Comparison of ENCODE assay signal across 8 cellular contexts in genomic region chr16:10619271-10619849, GRCh38.
DNase-seq lines count a peak whose midpoint lies in the region; ATAC-seq and TF ChIP-seq lines count a peak whose summit lies in the region.

No MANE protein-coding gene starts in this region.

- no peak overlapping the region for H3K4me2 ChIP-seq in MM.1S (ENCODE audit: low read depth, low read length)

- DNase-seq in ACHN = peak; percentile 75
- DNase-seq in MM.1S = no peak
- DNase-seq in activated gamma-delta T cell (lab: John Stamatoyannopoulos, UW) = no peak

- H3K36me3 ChIP-seq in HUES48 (ENCODE audit: control insufficient read depth, insufficient read depth, low read length) = no peaks in the 10 kb centered on the region
- no peaks in the 10 kb centered on the region for H3K36me3 ChIP-seq in duodenal mucosa (ENCODE audit: control insufficient read depth in 1 of 2, insufficient read depth in 2 of 2, low read length in 2 of 2)
- H3K36me3 ChIP-seq in MM.1S (replicated peaks; ENCODE audit: insufficient read depth, low read length) = no peaks in the 10 kb centered on the region

- H3K27ac ChIP-seq in HUES48 (ENCODE audit: low read depth, low read length) (no peak overlapping the region), duodenal mucosa (ENCODE audit: low read depth, low read length) (no peak overlapping the region), MM.1S (ENCODE audit: low read length) (no peak overlapping the region)

- H3K9ac ChIP-seq in HUES48 (ENCODE audit: low read depth, low read length) = no peak overlapping the region
- peak overlapping the region; percentile 14 to 51 for H3K9ac ChIP-seq in duodenal mucosa (ENCODE audit: low read depth in 1 of 2, low read length in 2 of 2)
- H3K9ac ChIP-seq in MM.1S (ENCODE audit: low read length) = no peak overlapping the region

- ATAC-seq in GM21423 (IDR thresholded peaks at IDR 0.05; ENCODE audit: unreplicated experiment) (no peak), HG03097 (IDR thresholded peaks at IDR 0.05; ENCODE audit: low FRiP score, unreplicated experiment) (no peak)

- H3K4me1 ChIP-seq in HUES48 (ENCODE audit: control insufficient read depth, insufficient read depth, low read length) = peaks cover 35% of the 10 kb centered on the region
- H3K4me1 ChIP-seq in duodenal mucosa (ENCODE audit: control insufficient read depth in 1 of 2, insufficient read depth in 2 of 2, low read length in 2 of 2) = peaks cover 30 to 43% of the 10 kb centered on the region in 2 donors
- no peaks in the 10 kb centered on the region for H3K4me1 ChIP-seq in MM.1S (ENCODE audit: low read length)

- H3K4me3 ChIP-seq in HUES48 (ENCODE audit: low read depth, low read length) = peak overlapping the region; percentile 55
- peak overlapping the region; percentile 54 to 58 for H3K4me3 ChIP-seq in duodenal mucosa (ENCODE audit: low read depth in 1 of 2, low read length in 2 of 2)
- H3K4me3 ChIP-seq in MM.1S (ENCODE audit: low read length) = no peak overlapping the region

- no peaks in the 10 kb centered on the region for H3K9me3 Mint-ChIP-seq in nephron

- H3K79me2 ChIP-seq in MM.1S (ENCODE audit: low read length) = no peaks in the 10 kb centered on the region

- H3K9me2 ChIP-seq in MM.1S (replicated peaks; ENCODE audit: insufficient read depth, low read length) = no peaks in the 10 kb centered on the region

- H4K20me1 ChIP-seq in MM.1S (ENCODE audit: insufficient read depth, low read length) = no peaks in the 10 kb centered on the region

- peaks cover 7% of the 10 kb centered on the region for H3K27me3 ChIP-seq in HUES48 (ENCODE audit: control insufficient read depth, insufficient read depth, low read length)
- H3K27me3 ChIP-seq in duodenal mucosa (ENCODE audit: control insufficient read depth in 1 of 2, insufficient read depth in 2 of 2, low read length in 2 of 2) = no peaks in the 10 kb centered on the region
- no peaks in the 10 kb centered on the region for H3K27me3 ChIP-seq in MM.1S (replicated peaks; ENCODE audit: insufficient read depth, low read length)

- no peaks in the 10 kb centered on the region for H3F3A ChIP-seq in MM.1S (ENCODE audit: insufficient read depth, low read length)

- H3K4me3 Mint-ChIP-seq in nephron = peak overlapping the region in 2 of 3 experiments; percentile 29 to 33

- no peaks in the 10 kb centered on the region for H3K9me3 ChIP-seq in HUES48 (ENCODE audit: control insufficient read depth, insufficient read depth, low read length)
- no peaks in the 10 kb centered on the region for H3K9me3 ChIP-seq in duodenal mucosa (ENCODE audit: control insufficient read depth in 1 of 2, low read length in 2 of 2)
- no peaks in the 10 kb centered on the region for H3K9me3 ChIP-seq in MM.1S (replicated peaks; ENCODE audit: insufficient read depth, low read length)

- in situ Hi-C loops in ACHN (cut with HindIII; ENCODE audit: low pct_ligation_motif_present, low pct_unique_long_range_greater_than_20kb, low sequenced_read_pairs) = no loop called here

- TF ChIP-seq CTCF in nephron (IDR thresholded peaks at IDR 0.05; ENCODE audit: unreplicated experiment in 3 of 3) (no peak), MM.1S (IDR thresholded peaks at IDR 0.05; ENCODE audit: low read length) (no peak)

- H3K4me1 Mint-ChIP-seq in nephron = peaks cover 30% of the 10 kb centered on the region

- peak overlapping the region in 1 of 3 experiments; percentile 13 for H3K27ac Mint-ChIP-seq in nephron

- peaks cover 15% of the 10 kb centered on the region for H3K27me3 Mint-ChIP-seq in nephron (ENCODE audit: low read depth)

- no peaks in the 10 kb centered on the region for H3K36me3 Mint-ChIP-seq in nephron (ENCODE audit: low read depth)

- H2AFZ ChIP-seq in MM.1S (ENCODE audit: low read length) = no peak overlapping the region

Comparison
In these comparisons a context has a peak if more than half of its experiments do, and no peak if none do; other contexts are left out.
1. H3K9ac ChIP-seq: peak in duodenal mucosa (2 of 2); none in HUES48 (single experiment) and MM.1S (single experiment).